ENCODE assay signal across 8 cellular contexts in the genomic region with DNA sequence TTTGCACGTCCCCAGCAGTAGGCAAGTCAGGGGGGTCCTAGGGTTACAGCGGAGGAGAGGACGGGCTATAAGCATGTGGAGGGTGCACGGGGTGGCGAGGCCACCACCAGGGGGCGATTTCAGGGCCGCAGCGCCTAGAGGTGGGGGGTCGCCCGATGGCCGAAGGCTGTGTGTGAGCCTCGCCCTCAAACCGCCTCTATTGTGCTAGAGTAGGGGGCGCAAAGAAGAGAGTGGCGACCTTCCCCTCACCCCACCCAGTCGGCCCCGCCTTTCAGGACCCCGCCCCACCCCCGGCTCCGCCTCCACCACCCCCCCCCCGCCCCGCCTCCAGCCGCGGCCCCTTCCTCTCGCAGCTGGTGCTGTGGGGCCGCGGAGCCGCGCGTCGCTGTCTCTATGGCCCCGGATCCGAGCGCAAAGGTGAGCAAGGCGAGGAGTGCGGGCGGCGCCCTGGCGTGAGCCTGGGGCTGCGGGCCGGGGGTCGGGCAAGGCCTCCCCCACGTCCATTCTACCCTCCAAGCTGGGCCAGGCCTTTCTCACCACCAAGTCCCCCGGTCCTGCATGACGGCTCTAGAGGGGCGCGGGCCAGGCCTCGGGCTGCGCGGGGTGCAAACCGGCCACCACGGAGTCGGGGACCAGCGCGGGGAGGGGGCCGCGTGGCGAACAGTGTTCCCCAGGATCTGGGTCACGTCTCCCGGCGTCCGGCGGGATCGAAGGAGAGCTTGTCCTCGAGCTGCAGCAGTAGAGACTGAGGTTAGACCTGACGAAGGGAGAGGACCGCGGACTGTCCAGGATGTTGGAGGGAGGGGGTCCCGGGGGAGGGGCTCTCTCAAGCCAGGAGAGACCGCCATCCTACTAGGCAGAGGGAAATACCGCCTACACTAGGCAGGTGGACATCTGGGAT. TPM values are rescaled to one million over a fixed set of nuclear protein-coding genes. Genes with fewer than 3 reads are reported as not detected.
DNase-seq lines count a peak whose midpoint lies in the region; ATAC-seq and TF ChIP-seq lines count a peak whose summit lies in the region.

A gene with protein sequence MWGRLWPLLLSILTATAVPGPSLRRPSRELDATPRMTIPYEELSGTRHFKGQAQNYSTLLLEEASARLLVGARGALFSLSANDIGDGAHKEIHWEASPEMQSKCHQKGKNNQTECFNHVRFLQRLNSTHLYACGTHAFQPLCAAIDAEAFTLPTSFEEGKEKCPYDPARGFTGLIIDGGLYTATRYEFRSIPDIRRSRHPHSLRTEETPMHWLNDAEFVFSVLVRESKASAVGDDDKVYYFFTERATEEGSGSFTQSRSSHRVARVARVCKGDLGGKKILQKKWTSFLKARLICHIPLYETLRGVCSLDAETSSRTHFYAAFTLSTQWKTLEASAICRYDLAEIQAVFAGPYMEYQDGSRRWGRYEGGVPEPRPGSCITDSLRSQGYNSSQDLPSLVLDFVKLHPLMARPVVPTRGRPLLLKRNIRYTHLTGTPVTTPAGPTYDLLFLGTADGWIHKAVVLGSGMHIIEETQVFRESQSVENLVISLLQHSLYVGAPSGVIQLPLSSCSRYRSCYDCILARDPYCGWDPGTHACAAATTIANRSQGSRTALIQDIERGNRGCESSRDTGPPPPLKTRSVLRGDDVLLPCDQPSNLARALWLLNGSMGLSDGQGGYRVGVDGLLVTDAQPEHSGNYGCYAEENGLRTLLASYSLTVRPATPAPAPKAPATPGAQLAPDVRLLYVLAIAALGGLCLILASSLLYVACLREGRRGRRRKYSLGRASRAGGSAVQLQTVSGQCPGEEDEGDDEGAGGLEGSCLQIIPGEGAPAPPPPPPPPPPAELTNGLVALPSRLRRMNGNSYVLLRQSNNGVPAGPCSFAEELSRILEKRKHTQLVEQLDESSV (plus strand): TSS at position 330 of the 901 bp plus-strand sequence. CDS start 3,409 bp downstream, outside the sequence.

- H3K9me3 Mint-ChIP-seq in glutamatergic neuron (ENCODE audit: unreplicated experiment): peaks cover 8% of the 10 kb centered on the region

- ATAC-seq in GM19043 (IDR thresholded peaks at IDR 0.05; ENCODE audit: low read depth, unreplicated experiment): peak; percentile 61

- H3K4me1 ChIP-seq in BE2C (no peaks in the 10 kb centered on the region), ovary (ENCODE audit: insufficient read depth) (peaks cover 8% of the 10 kb centered on the region)

- DNase-seq in BE2C (peak; percentile 67), NCI-H69 (lab: John Stamatoyannopoulos, UW) (peak; percentile 73), glutamatergic neuron (peak; percentile 86), ovary (peak; percentile 59 to 78 (median 75)), NCI-H524 treated with DMSO at 0.1 percent for 48 hours (lab: John Stamatoyannopoulos, UW) (no peak), GOT3 (lab: John Stamatoyannopoulos, UW) (no peak)
- peak in 3 of 4 experiments; percentile 14 to 59 (median 26) for DNase-seq in activated naive CD4-positive, alpha-beta T cell (lab: John Stamatoyannopoulos, UW)

- no peak for TF ChIP-seq POLR2A in ovary (IDR thresholded peaks at IDR 0.05)

- H3K4me3 ChIP-seq in BE2C (ENCODE audit: low read depth, low read length) (peak within 1 kb of the TSS; percentile 68), ovary (peak within 1 kb of the TSS; percentile 76)

- intact Hi-C loops in ovary (cut with DNase I): loop anchor here in 1 of 4 donors (10.0 kb wide), 1 partner anchor 85 kb away; no protein-coding TSS in a partner anchor

- H3K36me3 ChIP-seq in BE2C (no peaks in the 10 kb centered on the region), ovary (no peaks in the 10 kb centered on the region)

- H3K4me1 Mint-ChIP-seq in glutamatergic neuron (ENCODE audit: low read depth, unreplicated experiment): peaks cover 13% of the 10 kb centered on the region

- TF ChIP-seq CTCF in BE2C (IDR thresholded peaks at IDR 0.05; ENCODE audit: low read depth, low read length): peak; percentile 61
- TF ChIP-seq CTCF in glutamatergic neuron (IDR thresholded peaks at IDR 0.05; ENCODE audit: partially characterized antibody, unreplicated experiment): peak; percentile 83
- peak; percentile 47 to 73 (median 67) for TF ChIP-seq CTCF in ovary (IDR thresholded peaks at IDR 0.05)

- H3K27me3 Mint-ChIP-seq in glutamatergic neuron (ENCODE audit: unreplicated experiment): peaks cover 8% of the 10 kb centered on the region

- TF ChIP-seq EP300 in ovary (IDR thresholded peaks at IDR 0.05): no peak

- no peaks in the 10 kb centered on the region for H3K36me3 Mint-ChIP-seq in glutamatergic neuron (ENCODE audit: unreplicated experiment)

- H3K27ac ChIP-seq in ovary: peak within 1 kb of the TSS in 1 of 2 donors; percentile 24

- 0 to 2% (median 1%) methylated on average over 43 to 71 of the region's 71 CpGs for WGBS in ovary, 3 donors

- H3K9me3 ChIP-seq in BE2C: no peaks in the 10 kb centered on the region
- no peaks in the 10 kb centered on the region for H3K9me3 ChIP-seq in ovary

- peak within 1 kb of the TSS; percentile 86 for H3K4me3 Mint-ChIP-seq in glutamatergic neuron (ENCODE audit: unreplicated experiment)

- H3K27ac Mint-ChIP-seq in glutamatergic neuron (ENCODE audit: unreplicated experiment): peak within 1 kb of the TSS; percentile 77

- no peaks in the 10 kb centered on the region for H3K27me3 ChIP-seq in BE2C
- no peaks in the 10 kb centered on the region for H3K27me3 ChIP-seq in ovary

RNA-seq across cellular contexts. Expression of the gene that starts here (rescaled TPM):
- 10.4 TPM for polyA plus RNA-seq in BE2C (2012; ENCODE audit: insufficient read depth, insufficient read length, low read depth)
- total RNA-seq in glutamatergic neuron (ENCODE audit: unreplicated experiment) (46.9 TPM), ovary (10 to 100 TPM in 5 of 7 donors, 1 to 10 TPM in 2; 5.9 to 24.9 (median 13.1) TPM)
- 10 to 100 TPM in 1 of 2 donors, 1 to 10 TPM in 1; 9.1 to 25.5 TPM for polyA plus RNA-seq in ovary

Comparison
In these comparisons a context has a peak if more than half of its experiments do, and no peak if none do; other contexts are left out.
1. DNase-seq: peak in BE2C (single experiment), NCI-H69 (single experiment), activated naive CD4-positive, alpha-beta T cell (3 of 4), glutamatergic neuron (single experiment) and ovary (5 of 5); none in NCI-H524 treated with DMSO at 0.1 percent for 48 hours (single experiment) and GOT3 (single experiment).
2. Peak in every context shown above with its lines, with median percentiles within 50 percentile points of each other: CTCF ChIP-seq.